In genomic region chr11:69048056-69048717, GRCh38 we compare ENCODE assay signal across 8 cellular contexts. TPM values are rescaled to one million over a fixed set of nuclear protein-coding genes. Genes with fewer than 3 reads are reported as not detected.
DNase-seq lines count a peak whose midpoint lies in the region; ATAC-seq and TF ChIP-seq lines count a peak whose summit lies in the region.

No MANE protein-coding gene starts in this region.

- peaks cover 44% of the 10 kb centered on the region for H3K79me2 ChIP-seq in mammary epithelial cell (ENCODE audit: insufficient read depth, low read length)

- TF ChIP-seq RAD21 in IMR-90 (IDR thresholded peaks at IDR 0.05; ENCODE audit: low read length) = no peak

- H3K4ac ChIP-seq in IMR-90 (ENCODE audit: low read depth, low read length) = peak overlapping the region; percentile 69

- peaks cover 9 to 48% of the 10 kb centered on the region in 2 experiments for H3K79me1 ChIP-seq in IMR-90 (ENCODE audit: low read depth in 1 of 2, low read length in 2 of 2)

- H4K5ac ChIP-seq in IMR-90 (ENCODE audit: low read depth, low read length) = peak overlapping the region; percentile 75

- H3K23ac ChIP-seq in IMR-90 (ENCODE audit: low read depth, low read length) = 0 out of 2 replicates have a peak overlapping the region, but pooled peaks have one; percentile 21

- H3K9me1 ChIP-seq in IMR-90 (ENCODE audit: insufficient read depth, low read length) = peaks cover 7% of the 10 kb centered on the region; the same call in 1 of the 2 replicates

- dilution Hi-C loops in IMR-90 (cut with HindIII; ENCODE audit: low sequenced_read_pairs, unreplicated experiment) = no loop called here
- dilution Hi-C loops in mammary epithelial cell (cut with HindIII; ENCODE audit: low sequenced_read_pairs) = no loop called here

- DNase-seq in IMR-90 = no peak
- peak; percentile 13 for DNase-seq in mammary epithelial cell
- DNase-seq in naive B cell = no peak
- no peak for DNase-seq in nucleus accumbens (lab: John Stamatoyannopoulos, UW)
- no peak for DNase-seq in NCI-H510A (lab: John Stamatoyannopoulos, UW)
- DNase-seq in dedifferentiated amniotic fluid mesenchymal stem cell (ENCODE audit: extremely low spot score) = no peak

- in situ Hi-C loops in IMR-90 (cut with MboI; ENCODE audit: low sequenced_read_pairs) (no loop called here), mammary epithelial cell (cut with MboI; ENCODE audit: low sequenced_read_pairs in 2 of 2) (no loop called here)

- H2BK20ac ChIP-seq in IMR-90 (ENCODE audit: low read depth, low read length) = 0 out of 2 replicates have a peak overlapping the region, but pooled peaks have one; percentile 8

- no peaks in the 10 kb centered on the region for H3K9me3 Mint-ChIP-seq in naive B cell

- peak overlapping the region; percentile 84 for H4K91ac ChIP-seq in IMR-90 (ENCODE audit: insufficient read depth, low read depth, low read length)

- CTCF ChIA-PET in IMR-90 (lab: Yijun Ruan, JAX) = no interaction called here
- CTCF ChIA-PET in mammary epithelial cell (lab: Charles Lee; ENCODE audit: low non-redundant PET) = interaction anchor here (0.7 kb wide), 1 partner anchor 253 kb away, joined by 3 read pairs; no protein-coding TSS in a partner anchor

- 40% methylated on average over 1 of the region's 10 CpGs; no CpG with 5 or more reads in 1 of the 2 experiments for WGBS in IMR-90 (ENCODE audit: extremely low coverage in 2 of 2, insufficient read length in 1 of 2), 2 experiments
- WGBS in mammary epithelial cell (ENCODE audit: low coverage, missing lambda C conversion rate) = 46% methylated on average over 10 of the region's 10 CpGs

- intact Hi-C loops in IMR-90 (cut with micrococcal nuclease) (no loop called here), mammary epithelial cell (cut with micrococcal nuclease) (no loop called here)

- peak overlapping the region; percentile 94 to 100 (median 99); a peak in 12 of 20 replicates for H3K4me3 ChIP-seq in BLaER1 treated with 17β-estradiol and CSF1 and Interleukin-3, amounts not matched to agents 10 nM and 100 nM
- H3K4me3 ChIP-seq in IMR-90 (ENCODE audit: insufficient read depth, low read depth, low read length) (peak overlapping the region; percentile 30; the same call in 1 of the 2 replicates), mammary epithelial cell (replicated peaks in 1 of 3; ENCODE audit: insufficient read depth in 1 of 3, low read depth in 2 of 3, low read length in 3 of 3) (peak overlapping the region in 2 of 3 experiments; percentile 76 to 82)

- peak overlapping the region; percentile 12; the same call in 1 of the 2 replicates for H2AK5ac ChIP-seq in IMR-90 (ENCODE audit: low read depth, low read length)

- TF ChIP-seq POLR2A in IMR-90 (IDR thresholded peaks at IDR 0.05; ENCODE audit: low read depth, low read length) = no peak

- peak overlapping the region; percentile 50; the same call in 1 of the 2 replicates for H2BK120ac ChIP-seq in IMR-90 (ENCODE audit: low read depth, low read length)

- H3K9me3 ChIP-seq in BLaER1 treated with 17β-estradiol and CSF1 and Interleukin-3, amounts not matched to agents 10 nM and 100 nM (replicated peaks in 1 of 11) = no peaks in the 10 kb centered on the region
- H3K9me3 ChIP-seq in IMR-90 (ENCODE audit: control insufficient read depth, insufficient read depth, low read length) (no peaks in the 10 kb centered on the region), mammary epithelial cell (replicated peaks; ENCODE audit: insufficient read depth, low read length) (no peaks in the 10 kb centered on the region)

- H2BK15ac ChIP-seq in IMR-90 (ENCODE audit: low read depth, low read length) = no peak overlapping the region; the same call in 2 of the 3 replicates

- peak overlapping the region; percentile 77 for H2AK9ac ChIP-seq in IMR-90 (replicated peaks; ENCODE audit: low read depth, low read length, poor library complexity)

- no peaks in the 10 kb centered on the region for H3K36me3 Mint-ChIP-seq in naive B cell

- H3K4me2 ChIP-seq in BLaER1 treated with 17β-estradiol and CSF1 and Interleukin-3, amounts not matched to agents 10 nM and 100 nM = peak overlapping the region; percentile 43 to 97 (median 76)
- H3K4me2 ChIP-seq in IMR-90 (ENCODE audit: low read depth, low read length) (peak overlapping the region; percentile 74), mammary epithelial cell (ENCODE audit: insufficient read depth, low read depth, low read length) (peak overlapping the region; percentile 86)

- ATAC-seq in IMR-90 (ENCODE audit: low read depth) (no peak; the same call in 1 of the 2 replicates), naive B cell (ENCODE audit: low read depth in 2 of 2) (no peak), GM21737 (IDR thresholded peaks at IDR 0.05; ENCODE audit: unreplicated experiment) (no peak)

- peaks cover 9 to 18% (median 11%) of the 10 kb centered on the region in 3 donors for H3K27me3 Mint-ChIP-seq in naive B cell

- H2BK5ac ChIP-seq in IMR-90 (ENCODE audit: low read depth, low read length, poor library complexity, severe bottlenecking) = peak overlapping the region; percentile 38

- POLR2A ChIA-PET in IMR-90 (lab: Charles Lee; ENCODE audit: unreplicated experiment) = interaction anchor here (0.5 to 1.3 kb wide), 3 partner anchors 37 to 449 kb away, joined by 4 to 11 read pairs (median 7); no protein-coding TSS in a partner anchor

- H3K4me1 Mint-ChIP-seq in naive B cell = peaks cover 20 to 39% (median 35%) of the 10 kb centered on the region in 3 donors

- peak overlapping the region in 5 of 11 experiments; percentile 28 to 98 (median 95); a peak in 5 of 22 replicates for H3K9ac ChIP-seq in BLaER1 treated with 17β-estradiol and CSF1 and Interleukin-3, amounts not matched to agents 10 nM and 100 nM
- H3K9ac ChIP-seq in IMR-90 (ENCODE audit: low read depth, low read length) = peak overlapping the region; percentile 47; the same call in 1 of the 2 replicates
- H3K9ac ChIP-seq in mammary epithelial cell (ENCODE audit: insufficient read depth, low read length) = no peak overlapping the region

- no peaks in the 10 kb centered on the region for H3K27me3 ChIP-seq in BLaER1 treated with 17β-estradiol and CSF1 and Interleukin-3, amounts not matched to agents 10 nM and 100 nM
- no peaks in the 10 kb centered on the region for H3K27me3 ChIP-seq in IMR-90 (ENCODE audit: control insufficient read depth, insufficient read depth, low read length)
- no peaks in the 10 kb centered on the region for H3K27me3 ChIP-seq in mammary epithelial cell (ENCODE audit: insufficient read depth, low read length)

- peak overlapping the region; percentile 59 to 85 for H4K8ac ChIP-seq in IMR-90 (ENCODE audit: low read depth in 2 of 2, low read length in 2 of 2)

- H3K14ac ChIP-seq in IMR-90 (replicated peaks; ENCODE audit: low read depth, low read length) = peak overlapping the region; percentile 51

- no peak for TF ChIP-seq CTCF in IMR-90 (conservative IDR thresholded peaks at IDR 0.05; ENCODE audit: low read depth, low read length)
- no peak for TF ChIP-seq CTCF in mammary epithelial cell (conservative IDR thresholded peaks at IDR 0.05 in 1 of 2, IDR thresholded peaks at IDR 0.05 in 1 of 2; ENCODE audit: extremely low read depth in 1 of 2, insufficient read depth in 1 of 2, low read depth in 1 of 2, low read length in 2 of 2)

- peaks cover 34 to 38% (median 37%) of the 10 kb centered on the region in 11 experiments for H4K20me1 ChIP-seq in BLaER1 treated with 17β-estradiol and CSF1 and Interleukin-3, amounts not matched to agents 10 nM and 100 nM
- H4K20me1 ChIP-seq in IMR-90 (ENCODE audit: insufficient read depth, low read length) (peaks cover 14% of the 10 kb centered on the region), mammary epithelial cell (ENCODE audit: insufficient read depth, low read length) (no peaks in the 10 kb centered on the region)

- H3K18ac ChIP-seq in IMR-90 (ENCODE audit: low read depth, low read length) = 0 out of 2 replicates have a peak overlapping the region, but pooled peaks have one; percentile 11

- peak overlapping the region; percentile 60 to 98 (median 92) for H3K27ac Mint-ChIP-seq in naive B cell

- BruUV-seq in IMR-90 (replicated peaks; lab: Mats Ljungman, UMichigan) = no TSS peak
- no TSS peak for BruUV-seq in mammary epithelial cell (replicated peaks; lab: Mats Ljungman, UMichigan)

- peak overlapping the region in 1 of 11 experiments; percentile 88; a peak in 1 of 22 replicates for H3K27ac ChIP-seq in BLaER1 treated with 17β-estradiol and CSF1 and Interleukin-3, amounts not matched to agents 10 nM and 100 nM
- H3K27ac ChIP-seq in IMR-90 (ENCODE audit: insufficient read depth, low read length) (peak overlapping the region; percentile 26; the same call in 1 of the 2 replicates), mammary epithelial cell (ENCODE audit: insufficient read depth, low read depth, low read length) (peak overlapping the region; percentile 6)

- H3K36me3 ChIP-seq in BLaER1 treated with 17β-estradiol and CSF1 and Interleukin-3, amounts not matched to agents 10 nM and 100 nM = no peaks in the 10 kb centered on the region
- H3K36me3 ChIP-seq in IMR-90 (ENCODE audit: control insufficient read depth, insufficient read depth, low read length) (no peaks in the 10 kb centered on the region), mammary epithelial cell (ENCODE audit: insufficient read depth, low read length) (no peaks in the 10 kb centered on the region)

- peaks cover 64 to 74% (median 72%) of the 10 kb centered on the region in 10 experiments for H3K4me1 ChIP-seq in BLaER1 treated with 17β-estradiol and CSF1 and Interleukin-3, amounts not matched to agents 10 nM and 100 nM
- H3K4me1 ChIP-seq in IMR-90 (ENCODE audit: control insufficient read depth, insufficient read depth, low read length) (peaks cover 13% of the 10 kb centered on the region), mammary epithelial cell (ENCODE audit: insufficient read depth, low read length) (peaks cover 8% of the 10 kb centered on the region)

- H3K56ac ChIP-seq in IMR-90 (ENCODE audit: extremely low read depth, insufficient read depth, low read length) = peak overlapping the region; percentile 48

- H2AFZ ChIP-seq in IMR-90 (replicated peaks; ENCODE audit: low read length, poor library complexity) = peak overlapping the region; percentile 99
- H2AFZ ChIP-seq in mammary epithelial cell (ENCODE audit: low read depth, low read length) = peak overlapping the region; percentile 86

- peak overlapping the region; percentile 81 to 92 (median 84) for H3K4me3 Mint-ChIP-seq in naive B cell

RNA-seq across cellular contexts. Expression of gene TPCN2, which starts 0.5 kb away (rescaled TPM):
- total RNA-seq in IMR-90 (2012; rRNA removed) = 3.1 and 3.4 TPM in 2 replicates
- polyA plus RNA-seq in IMR-90 (2012; rRNA removed) = 6.9 and 8.0 TPM in 2 replicates
- 5.9 and 7.4 TPM in 2 replicates for polyA plus RNA-seq in IMR-90 (2012; cell fraction: cytosol; rRNA removed)
- polyA plus RNA-seq in IMR-90 (2012; cell fraction: nucleus; rRNA removed; ENCODE audit: low replicate concordance) = 41.5 and 56.5 TPM in 2 replicates
- 10 to 100 TPM; 12.7 to 16.1 TPM for total RNA-seq in mammary epithelial cell
- polyA plus RNA-seq in mammary epithelial cell = 10.7 TPM
- 12.0 TPM for polyA minus RNA-seq in mammary epithelial cell
- polyA plus RNA-seq in naive B cell (ENCODE audit: low read depth in 6 of 6) = 10 to 100 TPM in 1 of 6 donors, 1 to 10 TPM in 5; 4.8 to 12.5 (median 6.9) TPM

RNA-seq across cellular contexts. Expression of gene MRGPRF, which starts 35.1 kb away (rescaled TPM):
- 5.8 and 6.3 TPM in 2 replicates for total RNA-seq in IMR-90 (2012; rRNA removed)
- polyA plus RNA-seq in IMR-90 (2012; rRNA removed) = 27.3 and 28.8 TPM in 2 replicates
- 27.9 and 54.6 TPM in 2 replicates for polyA plus RNA-seq in IMR-90 (2012; cell fraction: cytosol; rRNA removed)
- polyA plus RNA-seq in IMR-90 (2012; cell fraction: nucleus; rRNA removed; ENCODE audit: low replicate concordance) = 17.5 and 36.2 TPM in 2 replicates
- under 1 TPM in 1 of 2 donors, not detected in 1; 0.33 TPM for total RNA-seq in mammary epithelial cell
- polyA plus RNA-seq in mammary epithelial cell = 0.08 TPM
- 2.3 TPM for polyA minus RNA-seq in mammary epithelial cell
- polyA plus RNA-seq in naive B cell (ENCODE audit: low read depth in 6 of 6) = not detected

Comparison
In these comparisons a context has a peak if more than half of its experiments do, and no peak if none do; other contexts are left out.
1. H3K4me3 ChIP-seq: peak in every context shown above with its lines; median percentile 99 in BLaER1 treated with 17β-estradiol and CSF1 and Interleukin-3, amounts not matched to agents 10 nM and 100 nM; 79 in mammary epithelial cell; 30 in IMR-90.
2. RNA of gene MRGPRF, which starts 35.1 kb away (polyA plus RNA-seq): 17.5 to 54.6 TPM in IMR-90; 0.08 TPM in mammary epithelial cell (single experiment) and not detected in naive B cell; every median in the first group is over 10 times any median in the second.
3. Peak in every context shown above with its lines, with median percentiles within 50 percentile points of each other: H3K4me2 ChIP-seq.